In the genomic region with DNA sequence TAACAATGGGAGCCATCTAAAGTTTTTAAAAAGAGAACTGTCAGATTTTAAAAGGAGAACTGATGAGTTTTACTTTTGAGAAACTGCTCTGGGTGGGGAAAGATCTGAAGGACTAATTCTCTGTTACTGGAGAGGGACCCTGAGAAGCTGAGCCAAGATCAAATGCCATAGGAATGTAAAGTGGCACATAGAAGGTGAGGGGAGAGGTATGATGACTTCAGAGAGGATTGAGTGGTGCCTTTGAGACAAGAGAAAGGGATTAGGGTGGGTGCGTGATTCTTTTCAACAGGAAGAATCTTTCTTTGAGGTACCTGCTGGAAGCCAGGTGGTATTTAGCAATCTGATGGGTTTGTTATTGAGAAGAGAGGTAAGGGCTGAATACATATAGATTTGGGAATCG, we compare ENCODE assay signal across 15 cellular contexts. TPM values are rescaled to one million over a fixed set of nuclear protein-coding genes. Genes with fewer than 3 reads are reported as not detected.
A peak's percentile ranks its signal among the peaks of the same experiment; 100 is the strongest.
DNase-seq lines count a peak whose midpoint lies in the region; ATAC-seq, FAIRE-seq and TF ChIP-seq lines count a peak whose summit lies in the region.
"Had no signal": no experiment of that assay in that cellular context is flagged by ENCODE, and none has a peak within 500 bp of the region (broad histone marks: within the 10 kb centered on the region; RNA-seq: fewer than 3 reads in every experiment).

No MANE protein-coding gene starts in this region.

- peaks cover 2 to 5% of the 10 kb centered on the region in 2 experiments; a peak in 2 of 3 replicates for H3K36me3 ChIP-seq in HEK293 (ENCODE audit: control insufficient read depth in 2 of 2, insufficient read depth in 1 of 2, low read length in 2 of 2)
- H3K36me3 ChIP-seq: HAP-1, thyroid gland had no signal

- ATAC-seq in activated naive CD8-positive, alpha-beta T cell treated with anti-CD3 and anti-CD28 coated beads, Interleukin-2, amount 10 ng/mL, durations not matched to agents 7 days and 5 days (ENCODE audit: low read depth): no peak
- no peak for ATAC-seq in GM19452 (IDR thresholded peaks at IDR 0.05; ENCODE audit: unreplicated experiment)
- ATAC-seq: A549 had no signal

- CTCF ChIA-PET in HEK293 (lab: Yijun Ruan, JAX): interaction anchor here (0.8 to 1.6 kb wide), 4 partner anchors 9 to 184 kb away, joined by 4 to 10 read pairs (median 5); partner anchors contain the start of genes CRKL and LZTR1

- H3K27ac ChIP-seq in HEK293 (ENCODE audit: extremely low read depth, low read depth, low read length): no peak overlapping the region
- H3K27ac ChIP-seq: A549 had no signal

- H3K4me3 ChIP-seq in HEK293 (ENCODE audit: low read depth, low read length): no peak overlapping the region
- H3K4me3 ChIP-seq: A549, HAP-1, thyroid gland had no signal

- peaks cover 31% of the 10 kb centered on the region for H3K36me3 Mint-ChIP-seq in T-helper 2 cell treated with Interferon-gamma antibody and Interleukin-4, amounts not matched to agents 5 μg/mL and 100 μg/mL, for 36 hours (ENCODE audit: low read depth)
- H3K36me3 Mint-ChIP-seq in activated naive CD8-positive, alpha-beta T cell treated with anti-CD3 and anti-CD28 coated beads, Interleukin-2, amount 10 ng/mL, durations not matched to agents 7 days and 5 days: peaks cover 32% of the 10 kb centered on the region
- peaks cover 74% of the 10 kb centered on the region for H3K36me3 Mint-ChIP-seq in nephron progenitor cell (ENCODE audit: low read depth)

- H3K4me3 Mint-ChIP-seq in T-helper 2 cell treated with Interferon-gamma antibody and Interleukin-4, amounts not matched to agents 5 μg/mL and 100 μg/mL, for 36 hours: no peak overlapping the region
- H3K4me3 Mint-ChIP-seq in activated naive CD8-positive, alpha-beta T cell treated with anti-CD3 and anti-CD28 coated beads, Interleukin-2, amount 10 ng/mL, durations not matched to agents 7 days and 5 days: no peak overlapping the region
- H3K4me3 Mint-ChIP-seq in nephron progenitor cell: no peak overlapping the region

- TF ChIP-seq CTCF in HEK293 (tag by site-specific recombination; IDR thresholded peaks at IDR 0.05) (no peak), nephron progenitor cell (IDR thresholded peaks at IDR 0.05) (no peak)

- no peaks in the 10 kb centered on the region for H3K27me3 Mint-ChIP-seq in T-helper 2 cell treated with Interferon-gamma antibody and Interleukin-4, amounts not matched to agents 5 μg/mL and 100 μg/mL, for 36 hours (ENCODE audit: low read depth)
- H3K27me3 Mint-ChIP-seq in activated naive CD8-positive, alpha-beta T cell treated with anti-CD3 and anti-CD28 coated beads, Interleukin-2, amount 10 ng/mL, durations not matched to agents 7 days and 5 days: no peaks in the 10 kb centered on the region
- peaks cover 3% of the 10 kb centered on the region for H3K27me3 Mint-ChIP-seq in nephron progenitor cell (ENCODE audit: low read depth, poor library complexity)

- H3K4me1 ChIP-seq in HEK293 (ENCODE audit: control insufficient read depth, insufficient read depth, low read length): peaks cover 10% of the 10 kb centered on the region; the same call in 1 of the 2 replicates

- no peaks in the 10 kb centered on the region for H3K9me3 Mint-ChIP-seq in T-helper 2 cell treated with Interferon-gamma antibody and Interleukin-4, amounts not matched to agents 5 μg/mL and 100 μg/mL, for 36 hours
- H3K9me3 Mint-ChIP-seq in activated naive CD8-positive, alpha-beta T cell treated with anti-CD3 and anti-CD28 coated beads, Interleukin-2, amount 10 ng/mL, durations not matched to agents 7 days and 5 days: no peaks in the 10 kb centered on the region
- peaks cover 19% of the 10 kb centered on the region for H3K9me3 Mint-ChIP-seq in nephron progenitor cell

- no peak for FAIRE-seq in HTR-8/SVneo (lab: Jason Lieb, UNC)
- FAIRE-seq: A549 had no signal

- peaks cover 30% of the 10 kb centered on the region for H3K4me1 Mint-ChIP-seq in T-helper 2 cell treated with Interferon-gamma antibody and Interleukin-4, amounts not matched to agents 5 μg/mL and 100 μg/mL, for 36 hours (ENCODE audit: low read depth)
- H3K4me1 Mint-ChIP-seq in activated naive CD8-positive, alpha-beta T cell treated with anti-CD3 and anti-CD28 coated beads, Interleukin-2, amount 10 ng/mL, durations not matched to agents 7 days and 5 days: peaks cover 26% of the 10 kb centered on the region
- H3K4me1 Mint-ChIP-seq in nephron progenitor cell: peaks cover 27% of the 10 kb centered on the region

- no peak for DNase-seq in T-helper 2 cell treated with Interferon-gamma antibody and Interleukin-4, amounts not matched to agents 5 μg/mL and 100 μg/mL, for 36 hours (ENCODE audit: low spot score)
- DNase-seq in T-helper 2 cell: no peak
- no peak for DNase-seq in activated naive CD8-positive, alpha-beta T cell treated with anti-CD3 and anti-CD28 coated beads, Interleukin-2, amount 10 ng/mL, durations not matched to agents 7 days and 5 days
- DNase-seq in nephron progenitor cell: no peak
- DNase-seq in NCI-H1930 (lab: John Stamatoyannopoulos, UW): no peak
- no peak for DNase-seq in HTR-8/SVneo (ENCODE audit: insufficient read length, low spot score)
- DNase-seq: activated CD4-positive, alpha-beta T cell treated with anti-CD3 and anti-CD28 coated beads for 48 hours; activated T-cell treated with anti-CD3 and anti-CD28 coated beads, Interleukin-2, amount 50 U/mL, for 48 hours; COR-L47; NCI-H1105 treated with DMSO at 0.1 percent for 48 hours; thyroid gland had no signal

- no peaks in the 10 kb centered on the region for H3K9me3 ChIP-seq in HEK293 (ENCODE audit: control insufficient read depth, insufficient read depth, low read depth, low read length)
- H3K9me3 ChIP-seq: A549, HAP-1, thyroid gland had no signal

- H3K27ac Mint-ChIP-seq in T-helper 2 cell treated with Interferon-gamma antibody and Interleukin-4, amounts not matched to agents 5 μg/mL and 100 μg/mL, for 36 hours: peak overlapping the region; percentile 19
- peak overlapping the region; percentile 49 for H3K27ac Mint-ChIP-seq in activated naive CD8-positive, alpha-beta T cell treated with anti-CD3 and anti-CD28 coated beads, Interleukin-2, amount 10 ng/mL, durations not matched to agents 7 days and 5 days
- peak overlapping the region; percentile 75 for H3K27ac Mint-ChIP-seq in nephron progenitor cell

- POLR2A ChIA-PET in HEK293 (lab: Yijun Ruan, JAX): interaction anchor here (1.1 to 1.2 kb wide), 2 partner anchors 9 to 56 kb away, joined by 3 to 4 read pairs; partner anchors contain the start of genes CRKL and LZTR1
- POLR2A ChIA-PET in activated naive CD8-positive, alpha-beta T cell treated with anti-CD3 and anti-CD28 coated beads, Interleukin-2, amount 10 ng/mL, durations not matched to agents 7 days and 5 days (lab: Charles Lee): interaction anchor here (1.2 kb wide), 1 partner anchor 9 kb away, joined by 3 read pairs; the partner anchor contains the start of gene CRKL

TF ChIP-seq in HEK293, 187 proteins besides CTCF, POLR2A, EP300 and RAD21:
- TF ChIP-seq ZNF76 (tag by site-specific recombination; IDR thresholded peaks at IDR 0.05; ENCODE audit: borderline replicate concordance, low read depth) (no peak), PRDM1 (tag by site-specific recombination; IDR thresholded peaks at IDR 0.05) (peak; percentile 80)

RNA-seq across cellular contexts. Expression of gene CRKL, which starts 9.0 kb away (rescaled TPM):
- 10 to 100 TPM; 91.0 to 92.9 TPM for total RNA-seq in activated naive CD8-positive, alpha-beta T cell treated with anti-CD3 and anti-CD28 coated beads, Interleukin-2, amount 10 ng/mL, durations not matched to agents 7 days and 5 days

RNA-seq across cellular contexts. Expression of gene AIFM3, which starts 40.8 kb away (rescaled TPM):
- total RNA-seq in activated naive CD8-positive, alpha-beta T cell treated with anti-CD3 and anti-CD28 coated beads, Interleukin-2, amount 10 ng/mL, durations not matched to agents 7 days and 5 days: under 1 TPM; 0.37 to 0.94 TPM

RNA-seq across cellular contexts. Expression of gene LZTR1, which starts 55.9 kb away (rescaled TPM):
- 10 to 100 TPM; 80.1 to 80.9 TPM for total RNA-seq in activated naive CD8-positive, alpha-beta T cell treated with anti-CD3 and anti-CD28 coated beads, Interleukin-2, amount 10 ng/mL, durations not matched to agents 7 days and 5 days

Comparison
In these comparisons a context has a peak if more than half of its experiments do, and no peak if none do; other contexts are left out.
1. H3K27ac Mint-ChIP-seq: peak in every context shown above with its lines; median percentile 75 in nephron progenitor cell; 49 in activated naive CD8-positive, alpha-beta T cell treated with anti-CD3 and anti-CD28 coated beads, Interleukin-2, amount 10 ng/mL, durations not matched to agents 7 days and 5 days; 19 in T-helper 2 cell treated with Interferon-gamma antibody and Interleukin-4, amounts not matched to agents 5 μg/mL and 100 μg/mL, for 36 hours.